In genomic region chr3:155243512-155243921, GRCh38 we compare ENCODE assay signal across 21 cellular contexts. TPM values are rescaled to one million over a fixed set of nuclear protein-coding genes. Genes with fewer than 3 reads are reported as not detected.
DNase-seq lines count a peak whose midpoint lies in the region; ATAC-seq and TF ChIP-seq lines count a peak whose summit lies in the region.
"Had no signal": no experiment of that assay in that cellular context is flagged by ENCODE, and none has a peak within 500 bp of the region (broad histone marks: within the 10 kb centered on the region; RNA-seq: fewer than 3 reads in every experiment).

No MANE protein-coding gene starts in this region.

- H3K27ac Mint-ChIP-seq in naive thymus-derived CD4-positive, alpha-beta T cell: no peak overlapping the region
- H3K27ac Mint-ChIP-seq: activated CD4-positive, alpha-beta T cell treated with anti-CD3 and anti-CD28 coated beads, Interleukin-2, amount 10 ng/mL, durations not matched to agents 24 days and 14 days; activated T-cell treated with anti-CD3 and anti-CD28 coated beads, Interleukin-2, amount 50 U/mL, for 24 hours; natural killer cell had no signal

- no peaks in the 10 kb centered on the region for H3K4me1 Mint-ChIP-seq in naive thymus-derived CD4-positive, alpha-beta T cell
- H3K4me1 Mint-ChIP-seq: activated CD4-positive, alpha-beta T cell treated with anti-CD3 and anti-CD28 coated beads, Interleukin-2, amount 10 ng/mL, durations not matched to agents 24 days and 14 days; natural killer cell had no signal

- H4K20me1 ChIP-seq in SU-DHL-6 (ENCODE audit: low read depth, low read length) (no peaks in the 10 kb centered on the region), neural cell (ENCODE audit: insufficient read depth) (no peaks in the 10 kb centered on the region)

- H3K27ac ChIP-seq in SU-DHL-6 (ENCODE audit: low read depth, low read length) (peak overlapping the region; percentile 92), neural cell (ENCODE audit: low read length) (peak overlapping the region; percentile 78)
- H3K27ac ChIP-seq in naive thymus-derived CD4-positive, alpha-beta T cell (ENCODE audit: low read depth, low read length): no peak overlapping the region
- H3K27ac ChIP-seq: adrenal gland, HL-60, lower lobe of right lung, suprapubic skin had no signal

- no peaks in the 10 kb centered on the region for H3K9me2 ChIP-seq in SU-DHL-6 (replicated peaks; ENCODE audit: insufficient read depth, low read length)
- H3K9me2 ChIP-seq in neural cell (ENCODE audit: insufficient read depth, low read length): no peaks in the 10 kb centered on the region

- ATAC-seq in HG03159 (IDR thresholded peaks at IDR 0.05; ENCODE audit: unreplicated experiment): peak; percentile 65
- no peak for ATAC-seq in naive thymus-derived CD4-positive, alpha-beta T cell
- no peak for ATAC-seq in GM18867 (IDR thresholded peaks at IDR 0.05; ENCODE audit: unreplicated experiment)
- ATAC-seq: lower lobe of right lung, natural killer cell had no signal

- peaks cover 0 to 6% (median 2%) of the 10 kb centered on the region in 11 donors for H3K9me3 Mint-ChIP-seq in naive thymus-derived CD4-positive, alpha-beta T cell
- H3K9me3 Mint-ChIP-seq: activated CD4-positive, alpha-beta T cell treated with anti-CD3 and anti-CD28 coated beads, Interleukin-2, amount 10 ng/mL, durations not matched to agents 24 days and 14 days; activated T-cell treated with anti-CD3 and anti-CD28 coated beads, Interleukin-2, amount 50 U/mL, for 24 hours had no signal

- no peak overlapping the region for H3K4me3 ChIP-seq in GM12865 (ENCODE audit: low read depth, low read length)
- peak overlapping the region; percentile 11 for H3K4me3 ChIP-seq in SU-DHL-6 (ENCODE audit: insufficient read depth, low read length, poor library complexity, severe bottlenecking)
- H3K4me3 ChIP-seq in neural cell (ENCODE audit: low read length): no peak overlapping the region
- no peak overlapping the region for H3K4me3 ChIP-seq in naive thymus-derived CD4-positive, alpha-beta T cell (ENCODE audit: low read length)
- H3K4me3 ChIP-seq: adrenal gland, lower lobe of right lung, suprapubic skin had no signal

- CTCF ChIA-PET in naive thymus-derived CD4-positive, alpha-beta T cell (lab: Charles Lee): no interaction called here

- H3K4me1 ChIP-seq in naive thymus-derived CD4-positive, alpha-beta T cell (ENCODE audit: control insufficient read depth in 2 of 2, insufficient read depth in 2 of 2, low read length in 2 of 2): no peaks in the 10 kb centered on the region
- H3K4me1 ChIP-seq: adrenal gland, BE2C, lower lobe of right lung, suprapubic skin had no signal

- H3K27me3 ChIP-seq in SU-DHL-6 (ENCODE audit: low read length): no peaks in the 10 kb centered on the region
- no peaks in the 10 kb centered on the region for H3K27me3 ChIP-seq in neural cell (ENCODE audit: insufficient read depth, low read depth, low read length)
- H3K27me3 ChIP-seq in naive thymus-derived CD4-positive, alpha-beta T cell (ENCODE audit: control insufficient read depth in 2 of 2, insufficient read depth in 2 of 2, low read length in 2 of 2): no peaks in the 10 kb centered on the region
- H3K27me3 ChIP-seq: adrenal gland, BE2C, suprapubic skin had no signal

- peak; percentile 17 for DNase-seq in GM12865 (ENCODE audit: low read depth)
- no peak for DNase-seq in naive thymus-derived CD4-positive, alpha-beta T cell
- DNase-seq in NCI-H1436 treated with DMSO at 0.1 percent for 48 hours (lab: John Stamatoyannopoulos, UW): no peak
- DNase-seq in NCI-H2107 (lab: John Stamatoyannopoulos, UW): no peak
- DNase-seq: activated CD4-positive, alpha-beta T cell treated with anti-CD3 and anti-CD28 coated beads, Interleukin-2, amount 10 ng/mL, durations not matched to agents 24 days and 14 days; activated T-cell treated with anti-CD3 and anti-CD28 coated beads, Interleukin-2, amount 50 U/mL, for 24 hours; adrenal gland; cortex of kidney; lower lobe of right lung; natural killer cell; NCI-H82; Right ventricle myocardium superior; T-helper 9 cell had no signal

- H3F3A ChIP-seq in SU-DHL-6 (ENCODE audit: insufficient read depth) (peaks cover 12% of the 10 kb centered on the region), neural cell (ENCODE audit: insufficient read depth, low read length, poor library complexity, severe bottlenecking) (no peaks in the 10 kb centered on the region)

- no peak for TF ChIP-seq EP300 in neural cell (conservative IDR thresholded peaks at IDR 0.05; ENCODE audit: poor library complexity, severe bottlenecking)

- H3K9me3 ChIP-seq in SU-DHL-6 (ENCODE audit: insufficient read depth, low read length) (no peaks in the 10 kb centered on the region), neural cell (ENCODE audit: low read length) (no peaks in the 10 kb centered on the region)
- no peaks in the 10 kb centered on the region for H3K9me3 ChIP-seq in naive thymus-derived CD4-positive, alpha-beta T cell (ENCODE audit: control insufficient read depth in 2 of 3, low read length in 3 of 3)
- H3K9me3 ChIP-seq: adrenal gland, BE2C, lower lobe of right lung, suprapubic skin had no signal

- H3K36me3 ChIP-seq in SU-DHL-6 (ENCODE audit: low read length) (no peaks in the 10 kb centered on the region; the same call in 1 of the 2 replicates), neural cell (ENCODE audit: insufficient read depth, low read length) (no peaks in the 10 kb centered on the region)
- no peaks in the 10 kb centered on the region for H3K36me3 ChIP-seq in naive thymus-derived CD4-positive, alpha-beta T cell (ENCODE audit: control insufficient read depth in 2 of 3, insufficient read depth in 3 of 3, low read length in 3 of 3)
- H3K36me3 ChIP-seq: adrenal gland, BE2C, lower lobe of right lung, suprapubic skin had no signal

- TF ChIP-seq RAD21 in neural cell (conservative IDR thresholded peaks at IDR 0.05): no peak

- intact Hi-C loops in naive thymus-derived CD4-positive, alpha-beta T cell (cut with micrococcal nuclease): no loop called here

- H3K4me2 ChIP-seq in SU-DHL-6 (ENCODE audit: low read depth, low read length, poor library complexity, severe bottlenecking): peak overlapping the region; percentile 77
- H3K4me2 ChIP-seq in neural cell (ENCODE audit: low read length): no peak overlapping the region

- no peaks in the 10 kb centered on the region for H3K79me2 ChIP-seq in SU-DHL-6 (ENCODE audit: insufficient read depth, low read length)
- no peaks in the 10 kb centered on the region for H3K79me2 ChIP-seq in neural cell (replicated peaks; ENCODE audit: insufficient read depth, low read length)

- no peak overlapping the region for H3K4me3 Mint-ChIP-seq in naive thymus-derived CD4-positive, alpha-beta T cell
- H3K4me3 Mint-ChIP-seq: activated CD4-positive, alpha-beta T cell treated with anti-CD3 and anti-CD28 coated beads, Interleukin-2, amount 10 ng/mL, durations not matched to agents 24 days and 14 days; activated T-cell treated with anti-CD3 and anti-CD28 coated beads, Interleukin-2, amount 50 U/mL, for 24 hours; natural killer cell had no signal

- H2AFZ ChIP-seq in SU-DHL-6 (ENCODE audit: low read depth, low read length, severe bottlenecking) (peak overlapping the region; percentile 25), neural cell (ENCODE audit: low read depth, low read length) (no peak overlapping the region)

- POLR2A ChIA-PET in naive thymus-derived CD4-positive, alpha-beta T cell (lab: Charles Lee): no interaction called here

- no peaks in the 10 kb centered on the region for H3K36me3 Mint-ChIP-seq in naive thymus-derived CD4-positive, alpha-beta T cell
- H3K36me3 Mint-ChIP-seq: natural killer cell had no signal

- TF ChIP-seq CTCF in GM12865 (IDR thresholded peaks at IDR 0.05; ENCODE audit: insufficient read depth, low read depth, low read length, missing control alignments): no peak
- no peak for TF ChIP-seq CTCF in SU-DHL-6 (IDR thresholded peaks at IDR 0.05; ENCODE audit: insufficient read depth, low read length, poor library complexity, severe bottlenecking)
- TF ChIP-seq CTCF in neural cell (IDR thresholded peaks at IDR 0.05; ENCODE audit: poor library complexity, severe bottlenecking): no peak

- H3K9ac ChIP-seq in SU-DHL-6 (ENCODE audit: low read length) (peak overlapping the region; percentile 17; the same call in 1 of the 2 replicates), neural cell (ENCODE audit: low read length) (no peak overlapping the region)

- peaks cover 0 to 17% (median 0%) of the 10 kb centered on the region in 5 donors for H3K27me3 Mint-ChIP-seq in naive thymus-derived CD4-positive, alpha-beta T cell
- H3K27me3 Mint-ChIP-seq: activated CD4-positive, alpha-beta T cell treated with anti-CD3 and anti-CD28 coated beads, Interleukin-2, amount 10 ng/mL, durations not matched to agents 24 days and 14 days had no signal

TF ChIP-seq in neural cell, 6 proteins besides CTCF, POLR2A, EP300 and RAD21 (continues in another document):
- TF ChIP-seq MXI1 (conservative IDR thresholded peaks at IDR 0.05; ENCODE audit: poor library complexity, severe bottlenecking): no peak
- TF ChIP-seq SMC3 (conservative IDR thresholded peaks at IDR 0.05; ENCODE audit: poor library complexity): no peak
- TF ChIP-seq TAF1 (IDR thresholded peaks at IDR 0.05; ENCODE audit: low read depth): no peak
- no peak for TF ChIP-seq REST (IDR thresholded peaks at IDR 0.05; ENCODE audit: borderline replicate concordance)

RNA-seq across cellular contexts. Expression of gene STRIT1, which starts 50.0 kb away (rescaled TPM):
- polyA plus RNA-seq in neural cell: 1.1 and 1.2 TPM in 2 replicates
- not detected in 2 replicates for polyA minus RNA-seq in neural cell
- not detected for total RNA-seq in naive thymus-derived CD4-positive, alpha-beta T cell
- not detected for polyA plus RNA-seq in naive thymus-derived CD4-positive, alpha-beta T cell
- total RNA-seq: activated CD4-positive, alpha-beta T cell treated with anti-CD3 and anti-CD28 coated beads, Interleukin-2, amount 10 ng/mL, durations not matched to agents 24 days and 14 days; lower lobe of right lung; natural killer cell; pulmonary artery endothelial cell; Right ventricle myocardium superior; suprapubic skin had no signal
